In the genomic region with DNA sequence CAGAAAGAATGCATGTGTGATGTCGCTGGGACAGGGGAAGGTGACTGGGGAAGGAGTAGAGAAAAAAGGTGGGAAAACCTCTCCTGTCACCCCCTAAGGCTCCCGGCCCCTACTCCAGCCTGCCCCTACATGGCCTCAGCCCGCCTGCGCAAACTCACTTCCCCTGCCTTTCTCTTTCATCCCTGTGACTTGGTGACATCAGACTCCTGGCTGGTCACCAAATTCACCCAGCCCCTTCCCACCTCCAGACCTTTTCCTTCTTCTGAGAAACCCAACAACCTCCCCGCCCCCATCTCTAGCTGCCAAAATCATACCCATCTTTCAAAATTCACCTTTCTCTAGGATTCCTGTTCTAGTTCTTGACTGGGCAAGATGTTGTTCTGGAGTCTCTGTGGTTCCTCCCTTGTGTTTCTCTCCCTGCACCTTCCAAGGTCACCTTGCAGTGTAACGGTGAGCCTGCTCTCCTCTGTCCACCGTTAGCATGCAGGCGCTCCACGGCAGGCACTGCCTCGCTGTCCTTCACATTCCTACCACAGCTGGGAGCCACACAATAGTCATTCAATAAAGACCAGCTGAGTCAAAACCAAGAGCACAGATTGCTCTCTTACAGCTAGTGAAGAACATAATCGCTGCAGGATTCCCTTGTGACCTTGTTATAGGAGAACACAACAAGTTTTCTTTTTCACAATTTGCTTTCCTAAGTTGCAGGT, we compare ENCODE assay signal across 1 cellular context.
TF ChIP-seq lines count a peak whose summit lies in the region.

No MANE protein-coding gene starts in this region.

TF ChIP-seq in HepG2, 621 proteins besides CTCF, POLR2A, EP300 and RAD21 (continued from another document):
- TF ChIP-seq ZBTB33 (CRISPR knock-in tag; IDR thresholded peaks at IDR 0.05) (peak; percentile 96), ESRRA (CRISPR knock-in tag; IDR thresholded peaks at IDR 0.05; ENCODE audit: low read depth) (peak; percentile 27; the same call in 1 of the 2 replicates), MTERF4 (CRISPR knock-in tag; IDR thresholded peaks at IDR 0.05) (no peak), HNRNPL (IDR thresholded peaks at IDR 0.05; ENCODE audit: low read depth, low read length) (no peak)
- TF ChIP-seq, protein P1, sequence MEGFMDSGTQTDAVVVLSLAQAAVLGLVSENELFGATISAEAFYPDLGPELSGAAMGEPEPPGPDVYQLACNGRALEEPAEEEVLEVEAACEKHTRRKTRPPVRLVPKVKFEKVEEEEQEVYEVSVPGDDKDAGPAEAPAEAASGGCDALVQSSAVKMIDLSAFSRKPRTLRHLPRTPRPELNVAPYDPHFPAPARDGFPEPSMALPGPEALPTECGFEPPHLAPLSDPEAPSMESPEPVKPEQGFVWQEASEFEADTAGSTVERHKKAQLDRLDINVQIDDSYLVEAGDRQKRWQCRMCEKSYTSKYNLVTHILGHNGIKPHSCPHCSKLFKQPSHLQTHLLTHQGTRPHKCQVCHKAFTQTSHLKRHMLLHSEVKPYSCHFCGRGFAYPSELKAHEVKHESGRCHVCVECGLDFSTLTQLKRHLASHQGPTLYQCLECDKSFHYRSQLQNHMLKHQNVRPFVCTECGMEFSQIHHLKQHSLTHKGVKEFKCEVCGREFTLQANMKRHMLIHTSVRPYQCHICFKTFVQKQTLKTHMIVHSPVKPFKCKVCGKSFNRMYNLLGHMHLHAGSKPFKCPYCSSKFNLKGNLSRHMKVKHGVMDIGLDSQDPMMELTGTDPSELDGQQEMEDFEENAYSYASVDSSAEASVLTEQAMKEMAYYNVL (CRISPR knock-in tag; IDR thresholded peaks at IDR 0.05; ENCODE audit: borderline replicate concordance): no peak
